Comparison of ENCODE assay signal across 13 cellular contexts in genomic region chr5:124724357-124725039, GRCh38. TPM values are rescaled to one million over a fixed set of nuclear protein-coding genes. Genes with fewer than 3 reads are reported as not detected.
A peak's percentile ranks its signal among the peaks of the same experiment; 100 is the strongest.
DNase-seq lines count a peak whose midpoint lies in the region; ATAC-seq, FAIRE-seq and TF ChIP-seq lines count a peak whose summit lies in the region.
"Had no signal": no experiment of that assay in that cellular context is flagged by ENCODE, and none has a peak within 500 bp of the region (broad histone marks: within the 10 kb centered on the region; RNA-seq: fewer than 3 reads in every experiment).

No MANE protein-coding gene starts in this region.

- H3K4me3 ChIP-seq in OCI-LY3 (ENCODE audit: low read length), result peak overlapping the region; percentile 91
- H3K4me3 ChIP-seq in CD4-positive, alpha-beta memory T cell (ENCODE audit: low read length in 2 of 2), result no peak overlapping the region
- H3K4me3 ChIP-seq in psoas muscle, result no peak overlapping the region

- POLR2A ChIA-PET in activated CD8-positive, alpha-beta T cell treated with anti-CD3 and anti-CD28 coated beads for 36 hours (lab: Charles Lee), result no interaction called here
- POLR2A ChIA-PET in CD4-positive, alpha-beta memory T cell (lab: Charles Lee; ENCODE audit: partially characterized antibody), result no interaction called here

- H2AFZ ChIP-seq in OCI-LY3 (ENCODE audit: low read depth, low read length), result peak overlapping the region; percentile 87

- H3K4me2 ChIP-seq in OCI-LY3 (ENCODE audit: low read length), result peak overlapping the region; percentile 84

- H3K4me3 Mint-ChIP-seq in activated CD8-positive, alpha-beta T cell treated with anti-CD3 and anti-CD28 coated beads for 36 hours, result no peak overlapping the region
- H3K4me3 Mint-ChIP-seq in CD4-positive, alpha-beta memory T cell, result no peak overlapping the region

- H3K27me3 Mint-ChIP-seq in activated CD8-positive, alpha-beta T cell treated with anti-CD3 and anti-CD28 coated beads for 36 hours, result no peaks in the 10 kb centered on the region
- peaks cover 0 to 5% of the 10 kb centered on the region in 2 donors for H3K27me3 Mint-ChIP-seq in CD4-positive, alpha-beta memory T cell

- H3K79me2 ChIP-seq in OCI-LY3 (ENCODE audit: low read length), result no peaks in the 10 kb centered on the region

- H3K9me3 ChIP-seq in OCI-LY3 (ENCODE audit: insufficient read depth, low read length), result no peaks in the 10 kb centered on the region
- H3K9me3 ChIP-seq in CD4-positive, alpha-beta memory T cell (ENCODE audit: control insufficient read depth in 1 of 2, low read length in 2 of 2), result no peaks in the 10 kb centered on the region
- no peaks in the 10 kb centered on the region for H3K9me3 ChIP-seq in psoas muscle

- H3K9me3 Mint-ChIP-seq in activated CD8-positive, alpha-beta T cell treated with anti-CD3 and anti-CD28 coated beads for 36 hours, result no peaks in the 10 kb centered on the region
- H3K9me3 Mint-ChIP-seq in CD4-positive, alpha-beta memory T cell, result peaks cover 0 to 7% (median 2%) of the 10 kb centered on the region in 8 donors

- 0 out of 2 replicates have a peak, but pooled peaks cover 3% of the 10 kb centered on the region for H3K4me1 ChIP-seq in OCI-LY3 (ENCODE audit: low read length)
- H3K4me1 ChIP-seq in CD4-positive, alpha-beta memory T cell (ENCODE audit: insufficient read depth, low read length), result no peaks in the 10 kb centered on the region
- peaks cover 3% of the 10 kb centered on the region for H3K4me1 ChIP-seq in psoas muscle

- H3K27ac Mint-ChIP-seq in activated CD8-positive, alpha-beta T cell treated with anti-CD3 and anti-CD28 coated beads for 36 hours, result no peak overlapping the region
- H3K27ac Mint-ChIP-seq in CD4-positive, alpha-beta memory T cell, result no peak overlapping the region

- FAIRE-seq in D721Med (lab: Jason Lieb, UNC), result peak; percentile 44
- FAIRE-seq: H54 had no signal

- TF ChIP-seq CTCF in D721Med (IDR thresholded peaks at IDR 0.05; ENCODE audit: insufficient read depth, missing control alignments) (no peak), OCI-LY3 (IDR thresholded peaks at IDR 0.05; ENCODE audit: low read depth, low read length) (no peak), psoas muscle (IDR thresholded peaks at IDR 0.05) (no peak)
- no peak for TF ChIP-seq CTCF in activated CD8-positive, alpha-beta T cell treated with anti-CD3 and anti-CD28 coated beads for 36 hours (IDR thresholded peaks at IDR 0.05)

- WGBS in psoas muscle, 3 donors, result 66 to 83% (median 70%) methylated on average over 6 of the region's 6 CpGs

- H3K4me1 Mint-ChIP-seq in activated CD8-positive, alpha-beta T cell treated with anti-CD3 and anti-CD28 coated beads for 36 hours (ENCODE audit: low read depth), result no peaks in the 10 kb centered on the region
- H3K4me1 Mint-ChIP-seq in CD4-positive, alpha-beta memory T cell, result no peaks in the 10 kb centered on the region

- intact Hi-C loops in activated CD8-positive, alpha-beta T cell treated with anti-CD3 and anti-CD28 coated beads for 36 hours (cut with micrococcal nuclease), result no loop called here
- intact Hi-C loops in CD4-positive, alpha-beta memory T cell (cut with micrococcal nuclease), result no loop called here
- intact Hi-C loops in psoas muscle (cut with DNase I), result no loop called here

- H3K9ac ChIP-seq in OCI-LY3 (ENCODE audit: low read length), result peak overlapping the region; percentile 80

- DNase-seq in D721Med (ENCODE audit: insufficient read length, low spot score), result no peak
- no peak for DNase-seq in activated CD8-positive, alpha-beta T cell treated with anti-CD3 and anti-CD28 coated beads for 36 hours
- DNase-seq in NCI-H2171 (lab: John Stamatoyannopoulos, UW), result no peak
- no peak for DNase-seq in CD4-positive, alpha-beta memory T cell
- no peak for DNase-seq in psoas muscle
- DNase-seq: effector CD8-positive, alpha-beta T cell; NCI-H1694; stimulated activated naive CD4-positive, alpha-beta T cell treated with Interleukin-2 at 50 U/mL for 16 hours; T-helper 9 cell had no signal

- H4K20me1 ChIP-seq in OCI-LY3 (ENCODE audit: insufficient read depth, low read length), result no peaks in the 10 kb centered on the region

- no peaks in the 10 kb centered on the region for H3K27me3 ChIP-seq in OCI-LY3 (ENCODE audit: low read depth, low read length)
- no peaks in the 10 kb centered on the region for H3K27me3 ChIP-seq in CD4-positive, alpha-beta memory T cell (ENCODE audit: insufficient read depth, low read length)
- H3K27me3 ChIP-seq in psoas muscle (ENCODE audit: insufficient read depth in 3 of 3, low read length in 2 of 3), result no peaks in the 10 kb centered on the region

- CTCF ChIA-PET in activated CD8-positive, alpha-beta T cell treated with anti-CD3 and anti-CD28 coated beads for 36 hours (lab: Charles Lee), result no interaction called here
- CTCF ChIA-PET in CD4-positive, alpha-beta memory T cell (lab: Charles Lee; ENCODE audit: partially characterized antibody), result no interaction called here

- H3K27ac ChIP-seq in OCI-LY3 (ENCODE audit: low read length) (0 out of 2 replicates have a peak overlapping the region, but pooled peaks have one; percentile 22), psoas muscle (no peak overlapping the region)
- H3K27ac ChIP-seq in CD4-positive, alpha-beta memory T cell (ENCODE audit: low read depth, low read length), result no peak overlapping the region

- no peaks in the 10 kb centered on the region for H3K36me3 ChIP-seq in OCI-LY3 (replicated peaks; ENCODE audit: low read depth, low read length)
- no peaks in the 10 kb centered on the region for H3K36me3 ChIP-seq in CD4-positive, alpha-beta memory T cell (ENCODE audit: insufficient read depth, low read length)
- H3K36me3 ChIP-seq in psoas muscle (ENCODE audit: insufficient read depth in 1 of 2, low read depth in 1 of 2), result no peaks in the 10 kb centered on the region

- ATAC-seq in GM19328 (IDR thresholded peaks at IDR 0.05; ENCODE audit: unreplicated experiment), result peak; percentile 19
- peak; percentile 43 for ATAC-seq in HG02798 (IDR thresholded peaks at IDR 0.05; ENCODE audit: poor library complexity, unreplicated experiment)
- no peak for ATAC-seq in activated CD8-positive, alpha-beta T cell treated with anti-CD3 and anti-CD28 coated beads for 36 hours
- no peak for ATAC-seq in psoas muscle

- H3K36me3 Mint-ChIP-seq in activated CD8-positive, alpha-beta T cell treated with anti-CD3 and anti-CD28 coated beads for 36 hours (ENCODE audit: low read depth), result no peaks in the 10 kb centered on the region
- no peaks in the 10 kb centered on the region for H3K36me3 Mint-ChIP-seq in CD4-positive, alpha-beta memory T cell

RNA-seq across cellular contexts. Expression of gene ZNF608, which starts 21.9 kb away (rescaled TPM):
- total RNA-seq in activated CD8-positive, alpha-beta T cell treated with anti-CD3 and anti-CD28 coated beads for 36 hours, result not detected
- total RNA-seq in CD4-positive, alpha-beta memory T cell, result not detected
- polyA plus RNA-seq in CD4-positive, alpha-beta memory T cell, result not detected
- total RNA-seq in psoas muscle, result 10 to 100 TPM in 2 of 4 donors, 1 to 10 TPM in 2; 7.3 to 11.7 (median 10.3) TPM
- polyA plus RNA-seq in psoas muscle, result 1 to 10 TPM; 1.6 to 9.8 (median 3.3) TPM

Comparison
In these comparisons a context has a peak if more than half of its experiments do, and no peak if none do; other contexts are left out.
1. ATAC-seq: peak in GM19328 (single experiment) and HG02798 (single experiment); none in activated CD8-positive, alpha-beta T cell treated with anti-CD3 and anti-CD28 coated beads for 36 hours (single experiment) and psoas muscle (0 of 4).
2. RNA of gene ZNF608, which starts 21.9 kb away (total RNA-seq): 7.3 to 11.7 TPM in psoas muscle; not detected in activated CD8-positive, alpha-beta T cell treated with anti-CD3 and anti-CD28 coated beads for 36 hours and not detected in CD4-positive, alpha-beta memory T cell; every median in the first group is over 4 times any median in the second.